In genomic region chr15:89984421-89985010, GRCh38 we compare ENCODE assay signal across 3 cellular contexts.
TF ChIP-seq lines count a peak whose summit lies in the region.

No MANE protein-coding gene starts in this region.

TF ChIP-seq in HCT116, 20 proteins besides CTCF, POLR2A, EP300 and RAD21:
- TF ChIP-seq CBX3 (IDR thresholded peaks at IDR 0.05; ENCODE audit: low read depth) (peak; percentile 27; the same call in 1 of the 2 replicates), ZNF274 (IDR thresholded peaks at IDR 0.05; ENCODE audit: low read depth, low read length) (no peak)

TF ChIP-seq in IMR-90, 13 proteins besides CTCF, POLR2A, EP300 and RAD21:
- TF ChIP-seq CEBPB (IDR thresholded peaks at IDR 0.05; ENCODE audit: low read depth, low read length) (no peak), SMC3 (IDR thresholded peaks at IDR 0.05; ENCODE audit: low read depth, low read length) (no peak)

TF ChIP-seq in H1, 55 proteins besides CTCF, POLR2A, EP300 and RAD21:
- TF ChIP-seq BCL11A (IDR thresholded peaks at IDR 0.05; ENCODE audit: low read depth in 2 of 2, low read length in 2 of 2), result no peak
- no peak for TF ChIP-seq KDM4A (IDR thresholded peaks at IDR 0.05; ENCODE audit: low read depth, low read length, severe bottlenecking)
- TF ChIP-seq CHD2 (IDR thresholded peaks at IDR 0.05; ENCODE audit: low read length), result no peak
- TF ChIP-seq EZH2 (IDR thresholded peaks at IDR 0.05; ENCODE audit: low read depth, low read length, severe bottlenecking), result no peak
- no peak for TF ChIP-seq RNF2 (IDR thresholded peaks at IDR 0.05; ENCODE audit: borderline replicate concordance, low read depth, low read length, missing control alignments, poor library complexity, severe bottlenecking)
- no peak for TF ChIP-seq NRF1 (IDR thresholded peaks at IDR 0.05; ENCODE audit: low read depth, low read length)
- TF ChIP-seq KDM5A (IDR thresholded peaks at IDR 0.05; ENCODE audit: low read length), result no peak
- no peak for TF ChIP-seq CTBP2 (IDR thresholded peaks at IDR 0.05; ENCODE audit: borderline replicate concordance, insufficient read depth, insufficient read length, low read length)
- no peak for TF ChIP-seq SIN3A (conservative IDR thresholded peaks at IDR 0.05 in 1 of 2, IDR thresholded peaks at IDR 0.05 in 1 of 2; ENCODE audit: low read depth in 1 of 2, low read length in 2 of 2)
- TF ChIP-seq SRF (IDR thresholded peaks at IDR 0.05; ENCODE audit: low read depth, low read length), result no peak
- TF ChIP-seq KDM1A (IDR thresholded peaks at IDR 0.05; ENCODE audit: borderline replicate concordance, low read length), result no peak
- no peak for TF ChIP-seq YY1 (IDR thresholded peaks at IDR 0.05; ENCODE audit: low read depth, low read length)
- no peak for TF ChIP-seq CHD7 (IDR thresholded peaks at IDR 0.05; ENCODE audit: insufficient replicate concordance, low read length)
